16 cellular contexts compared by ENCODE assay signal in genomic region chr11:124382857-124383256, GRCh38. TPM values are rescaled to one million over a fixed set of nuclear protein-coding genes. Genes with fewer than 3 reads are reported as not detected.
"Had no signal": no experiment of that assay in that cellular context is flagged by ENCODE, and none has a peak within 500 bp of the region (broad histone marks: within the 10 kb centered on the region; RNA-seq: fewer than 3 reads in every experiment).

No MANE protein-coding gene starts in this region.

RNA-seq across cellular contexts. Expression of gene OR8B2, which starts 1.4 kb away (rescaled TPM):
- total RNA-seq: stomach, subcutaneous adipose tissue, suprapubic skin, temporal lobe, testis, thoracic aorta, thyroid gland, tibial nerve, transverse colon, upper lobe of left lung, upper lobe of right lung, ureter, urinary bladder, uterus, vagina had no signal
- polyA plus RNA-seq: stomach, urinary bladder had no signal

RNA-seq across cellular contexts. Expression of gene OR8B3, which starts 16.0 kb away (rescaled TPM):
- total RNA-seq: stomach, subcutaneous adipose tissue, suprapubic skin, temporal lobe, testis, thoracic aorta, thyroid gland, tibial nerve, transverse colon, upper lobe of left lung, upper lobe of right lung, ureter, urinary bladder, uterus, vagina had no signal
- polyA plus RNA-seq: stomach, thymus, urinary bladder had no signal

RNA-seq across cellular contexts. Expression of gene OR8B4, which starts 41.8 kb away (rescaled TPM):
- total RNA-seq: stomach, subcutaneous adipose tissue, suprapubic skin, temporal lobe, testis, thoracic aorta, thyroid gland, tibial nerve, transverse colon, upper lobe of left lung, upper lobe of right lung, ureter, urinary bladder, uterus, vagina had no signal
- polyA plus RNA-seq: stomach, thymus, urinary bladder had no signal
